Comparison of ENCODE assay signal across 1 cellular context in genomic region chr20:50415516-50416268, GRCh38.
TF ChIP-seq lines count a peak whose summit lies in the region.

No MANE protein-coding gene starts in this region.

TF ChIP-seq in HepG2, 621 proteins besides CTCF, POLR2A, EP300 and RAD21 (continued from another document and continues in another):
- TF ChIP-seq ZNF740 (CRISPR knock-in tag; IDR thresholded peaks at IDR 0.05) (peak; percentile 55; the same call in 1 of the 2 replicates), PLSCR1 (CRISPR knock-in tag; IDR thresholded peaks at IDR 0.05; ENCODE audit: borderline replicate concordance) (no peak), NR0B2 (CRISPR knock-in tag; IDR thresholded peaks at IDR 0.05) (peak; percentile 53; the same call in 1 of the 2 replicates), IKZF1 (IDR thresholded peaks at IDR 0.05) (0 out of 2 replicates have a peak, but pooled peaks have one; percentile 40), ZUFSP (CRISPR knock-in tag; IDR thresholded peaks at IDR 0.05; ENCODE audit: borderline replicate concordance) (no peak), ZNF879 (CRISPR knock-in tag; IDR thresholded peaks at IDR 0.05) (no peak), HMG20A (CRISPR knock-in tag; IDR thresholded peaks at IDR 0.05; ENCODE audit: borderline replicate concordance) (peak; percentile 56; the same call in 1 of the 2 replicates), SRSF4 (IDR thresholded peaks at IDR 0.05; ENCODE audit: low read depth, low read length, poor library complexity, severe bottlenecking) (no peak), ZNF768 (CRISPR knock-in tag; IDR thresholded peaks at IDR 0.05) (peak; percentile 49; the same call in 1 of the 2 replicates), ZNF24 (IDR thresholded peaks at IDR 0.05) (no peak), TEF (CRISPR knock-in tag; IDR thresholded peaks at IDR 0.05) (no peak), ZNF883 (CRISPR knock-in tag; IDR thresholded peaks at IDR 0.05; ENCODE audit: not compliant biosample characterization) (peak; percentile 84), HOXD1 (CRISPR knock-in tag; IDR thresholded peaks at IDR 0.05) (0 out of 2 replicates have a peak, but pooled peaks have one; percentile 22), EHMT2 (IDR thresholded peaks at IDR 0.05; ENCODE audit: borderline replicate concordance, low read depth, low read length) (no peak), ZNF180 (CRISPR knock-in tag; IDR thresholded peaks at IDR 0.05; ENCODE audit: borderline replicate concordance, low read depth) (no peak; the same call in 1 of the 2 replicates), ZNF460 (CRISPR knock-in tag; IDR thresholded peaks at IDR 0.05; ENCODE audit: borderline replicate concordance) (no peak), POLR2AphosphoS5 (IDR thresholded peaks at IDR 0.05; ENCODE audit: low read depth, low read length) (peak; percentile 72), ZBTB1 (CRISPR knock-in tag; IDR thresholded peaks at IDR 0.05; ENCODE audit: borderline replicate concordance) (no peak), ONECUT2 (CRISPR knock-in tag; IDR thresholded peaks at IDR 0.05) (peak; percentile 34; the same call in 1 of the 2 replicates), PHF5A (CRISPR knock-in tag; IDR thresholded peaks at IDR 0.05; ENCODE audit: low read depth, unreplicated experiment) (no peak), ZNF674 (CRISPR knock-in tag; IDR thresholded peaks at IDR 0.05; ENCODE audit: low read depth) (no peak), ZNF326 (CRISPR knock-in tag; IDR thresholded peaks at IDR 0.05; ENCODE audit: borderline replicate concordance) (no peak), LCORL (IDR thresholded peaks at IDR 0.05) (peak; percentile 10), LCORL (CRISPR knock-in tag; IDR thresholded peaks at IDR 0.05) (peak; percentile 49; the same call in 1 of the 2 replicates), CENPT (CRISPR knock-in tag; IDR thresholded peaks at IDR 0.05; ENCODE audit: low read depth) (no peak), TCF7 (IDR thresholded peaks at IDR 0.05; ENCODE audit: low read depth) (no peak; the same call in 1 of the 2 replicates), THAP7 (CRISPR knock-in tag; IDR thresholded peaks at IDR 0.05) (no peak), ASH2L (IDR thresholded peaks at IDR 0.05; ENCODE audit: insufficient read length, low read depth, low read length) (no peak), E2F5 (CRISPR knock-in tag; conservative IDR thresholded peaks at IDR 0.05) (peak; percentile 48; the same call in 1 of the 2 replicates), GZF1 (CRISPR knock-in tag; IDR thresholded peaks at IDR 0.05) (no peak), TEAD2 (CRISPR knock-in tag; IDR thresholded peaks at IDR 0.05) (no peak), ZNF704 (CRISPR knock-in tag; IDR thresholded peaks at IDR 0.05; ENCODE audit: borderline replicate concordance) (0 out of 2 replicates have a peak, but pooled peaks have one; percentile 21), POLR2AphosphoS2 (IDR thresholded peaks at IDR 0.05; ENCODE audit: low read depth, low read length) (no peak), THRA (CRISPR knock-in tag; IDR thresholded peaks at IDR 0.05; ENCODE audit: borderline replicate concordance) (peak; percentile 37; the same call in 1 of the 2 replicates), NR2F6 (IDR thresholded peaks at IDR 0.05) (no peak), NR2F6 (CRISPR knock-in tag; IDR thresholded peaks at IDR 0.05) (peak; percentile 63; the same call in 1 of the 2 replicates), PRMT3 (CRISPR knock-in tag; IDR thresholded peaks at IDR 0.05; ENCODE audit: borderline replicate concordance, low read depth) (no peak), ZNF414 (CRISPR knock-in tag; IDR thresholded peaks at IDR 0.05) (no peak), ZBTB40 (IDR thresholded peaks at IDR 0.05) (peak; percentile 45), ZBTB40 (CRISPR knock-in tag; IDR thresholded peaks at IDR 0.05) (peak; percentile 22; the same call in 1 of the 2 replicates), ZNF780A (CRISPR knock-in tag; IDR thresholded peaks at IDR 0.05) (no peak), RELA (CRISPR knock-in tag; IDR thresholded peaks at IDR 0.05) (peak; percentile 69; the same call in 1 of the 2 replicates), GTF2F1 (IDR thresholded peaks at IDR 0.05; ENCODE audit: low read length) (no peak)
